Comparison of ENCODE assay signal across 9 cellular contexts in genomic region chr12:47867496-47867941, GRCh38. TPM values are rescaled to one million over a fixed set of nuclear protein-coding genes. Genes with fewer than 3 reads are reported as not detected.
DNase-seq lines count a peak whose midpoint lies in the region; ATAC-seq and TF ChIP-seq lines count a peak whose summit lies in the region.
"Had no signal": no experiment of that assay in that cellular context is flagged by ENCODE, and none has a peak within 500 bp of the region (broad histone marks: within the 10 kb centered on the region; RNA-seq: fewer than 3 reads in every experiment).

No MANE protein-coding gene starts in this region.

- peak overlapping the region; percentile 72 for H3K23ac ChIP-seq in IMR-90 (ENCODE audit: low read depth, low read length)
- peak overlapping the region; percentile 45 for H3K23ac ChIP-seq in mesendoderm (ENCODE audit: low read length)

- H3K4me1 Mint-ChIP-seq in activated naive CD8-positive, alpha-beta T cell treated with anti-CD3 and anti-CD28 coated beads for 36 hours, result peaks cover 42% of the 10 kb centered on the region

- H2AFZ ChIP-seq in IMR-90 (replicated peaks; ENCODE audit: low read length, poor library complexity), result peak overlapping the region; percentile 93

- no peak overlapping the region for H3K9ac ChIP-seq in IMR-90 (ENCODE audit: low read depth, low read length)
- no peak overlapping the region for H3K9ac ChIP-seq in mesendoderm (ENCODE audit: low read length)

- H3K9me3 ChIP-seq in IMR-90 (ENCODE audit: control insufficient read depth, insufficient read depth, low read length) (no peaks in the 10 kb centered on the region), vagina (no peaks in the 10 kb centered on the region)

- peak overlapping the region; percentile 94 for H4K91ac ChIP-seq in IMR-90 (ENCODE audit: insufficient read depth, low read depth, low read length)

- H2BK20ac ChIP-seq in IMR-90 (ENCODE audit: low read depth, low read length), result peak overlapping the region; percentile 94

- H3K18ac ChIP-seq in IMR-90 (ENCODE audit: low read depth, low read length), result peak overlapping the region; percentile 26
- no peak overlapping the region for H3K18ac ChIP-seq in mesendoderm (ENCODE audit: low read length)

- no CpG with 5 or more reads among the region's 4 CpGs for WGBS in IMR-90 (ENCODE audit: extremely low coverage in 2 of 2, insufficient read length in 1 of 2), 2 experiments
- WGBS in mesendoderm (ENCODE audit: extremely low coverage, insufficient coverage, low lambda C conversion rate), result no CpG with 5 or more reads among the region's 4 CpGs

- H3K4ac ChIP-seq in IMR-90 (ENCODE audit: low read depth, low read length), result peak overlapping the region; percentile 93
- no peak overlapping the region for H3K4ac ChIP-seq in mesendoderm (ENCODE audit: low read depth, low read length)

- H3K4me2 ChIP-seq in IMR-90 (ENCODE audit: low read depth, low read length), result no peak overlapping the region
- no peak overlapping the region for H3K4me2 ChIP-seq in mesendoderm (ENCODE audit: low read length)

- H2BK5ac ChIP-seq in IMR-90 (ENCODE audit: low read depth, low read length, poor library complexity, severe bottlenecking), result peak overlapping the region; percentile 69
- H2BK5ac ChIP-seq in mesendoderm (ENCODE audit: low read length), result no peak overlapping the region

- H4K20me1 ChIP-seq in IMR-90 (ENCODE audit: insufficient read depth, low read length), result no peaks in the 10 kb centered on the region

- H3K79me1 ChIP-seq in IMR-90 (ENCODE audit: low read depth in 1 of 2, low read length in 2 of 2) (peaks cover 0 to 12% of the 10 kb centered on the region in 2 experiments; a peak in 2 of 4 replicates), mesendoderm (ENCODE audit: low read length) (no peaks in the 10 kb centered on the region)

- H3K4me3 ChIP-seq in BJ (ENCODE audit: low read depth, low read length), result no peak overlapping the region
- H3K4me3 ChIP-seq in IMR-90 (ENCODE audit: insufficient read depth, low read depth, low read length), result no peak overlapping the region
- H3K4me3 ChIP-seq in mesendoderm (ENCODE audit: low read length), result no peak overlapping the region
- no peak overlapping the region for H3K4me3 ChIP-seq in vagina

- CTCF ChIA-PET in BJ (lab: Yijun Ruan, JAX), result interaction anchor here (0.6 to 4.7 kb wide), 7 partner anchors 9 to 1210 kb away, joined by 3 to 31 read pairs (median 3); no protein-coding TSS in a partner anchor
- CTCF ChIA-PET in IMR-90 (lab: Yijun Ruan, JAX), result interaction anchor here (0.6 kb wide), 1 partner anchor 65 kb away, joined by 3 read pairs; no protein-coding TSS in a partner anchor

- H3K56ac ChIP-seq in IMR-90 (ENCODE audit: extremely low read depth, insufficient read depth, low read length) (no peak overlapping the region), mesendoderm (ENCODE audit: low read length) (no peak overlapping the region)

- H2AK9ac ChIP-seq in IMR-90 (replicated peaks; ENCODE audit: low read depth, low read length, poor library complexity), result peak overlapping the region; percentile 11

- DNase-seq in BJ (ENCODE audit: low read depth) (peak; percentile 45), IMR-90 (peak; percentile 96), mesendoderm (no peak), KG1 (lab: John Stamatoyannopoulos, UW) (no peak), vagina (ENCODE audit: extremely low spot score in 2 of 2) (no peak)
- no peak for DNase-seq in activated naive CD8-positive, alpha-beta T cell treated with anti-CD3 and anti-CD28 coated beads for 36 hours
- DNase-seq: hypothalamus had no signal

- H3K36me3 ChIP-seq in BJ (ENCODE audit: control insufficient read depth, insufficient read depth, low read length) (peaks cover 13% of the 10 kb centered on the region), IMR-90 (ENCODE audit: control insufficient read depth, insufficient read depth, low read length) (no peaks in the 10 kb centered on the region), mesendoderm (ENCODE audit: control insufficient read depth, insufficient read depth, low read length) (no peaks in the 10 kb centered on the region), vagina (no peaks in the 10 kb centered on the region)

- TF ChIP-seq POLR2A in IMR-90 (IDR thresholded peaks at IDR 0.05; ENCODE audit: low read depth, low read length) (no peak), vagina (IDR thresholded peaks at IDR 0.05) (no peak)

- H3K79me2 ChIP-seq in mesendoderm (ENCODE audit: control insufficient read depth, insufficient read depth, low read length), result no peaks in the 10 kb centered on the region

- POLR2A ChIA-PET in BJ (lab: Charles Lee) (no interaction called here), IMR-90 (lab: Charles Lee; ENCODE audit: unreplicated experiment) (no interaction called here)

- H3K4me1 ChIP-seq in IMR-90 (ENCODE audit: control insufficient read depth, insufficient read depth, low read length) (peaks cover 18% of the 10 kb centered on the region), mesendoderm (ENCODE audit: control insufficient read depth, low read depth, low read length) (no peaks in the 10 kb centered on the region), vagina (peaks cover 27% of the 10 kb centered on the region)

- peak overlapping the region; percentile 96 for H2BK120ac ChIP-seq in IMR-90 (ENCODE audit: low read depth, low read length)
- no peak overlapping the region for H2BK120ac ChIP-seq in mesendoderm (ENCODE audit: low read depth, low read length)

- peak overlapping the region; percentile 73 for H4K5ac ChIP-seq in IMR-90 (ENCODE audit: low read depth, low read length)
- H4K5ac ChIP-seq in mesendoderm (ENCODE audit: low read length), result no peak overlapping the region

- peak overlapping the region; percentile 95 for H3K14ac ChIP-seq in IMR-90 (replicated peaks; ENCODE audit: low read depth, low read length)

- H3K27me3 ChIP-seq in BJ (ENCODE audit: control insufficient read depth, insufficient read depth, low read length), result no peaks in the 10 kb centered on the region
- H3K27me3 ChIP-seq in IMR-90 (ENCODE audit: control insufficient read depth, insufficient read depth, low read length), result no peaks in the 10 kb centered on the region
- H3K27me3 ChIP-seq in mesendoderm (ENCODE audit: insufficient read depth, low read length, poor library complexity), result no peaks in the 10 kb centered on the region
- H3K27me3 ChIP-seq in vagina, result no peaks in the 10 kb centered on the region

- H2BK15ac ChIP-seq in IMR-90 (ENCODE audit: low read depth, low read length) (peak overlapping the region; percentile 71; the same call in 1 of the 3 replicates), mesendoderm (replicated peaks; ENCODE audit: low read depth) (no peak overlapping the region)

- no TSS peak for BruUV-seq in IMR-90 (replicated peaks; lab: Mats Ljungman, UMichigan)

- H3K27ac Mint-ChIP-seq in activated naive CD8-positive, alpha-beta T cell treated with anti-CD3 and anti-CD28 coated beads for 36 hours, result peak overlapping the region; percentile 83

- intact Hi-C loops in IMR-90 (cut with micrococcal nuclease) (no loop called here), vagina (cut with DNase I) (no loop called here)

- ATAC-seq in IMR-90 (ENCODE audit: low read depth), result peak; percentile 90
- no peak for ATAC-seq in HG03175 (IDR thresholded peaks at IDR 0.05; ENCODE audit: unreplicated experiment)
- ATAC-seq in HG03354 (IDR thresholded peaks at IDR 0.05; ENCODE audit: poor library complexity, severe bottlenecking, unreplicated experiment), result no peak

- H3K9me3 Mint-ChIP-seq in activated naive CD8-positive, alpha-beta T cell treated with anti-CD3 and anti-CD28 coated beads for 36 hours, result no peaks in the 10 kb centered on the region

- no peaks in the 10 kb centered on the region for H3K27me3 Mint-ChIP-seq in activated naive CD8-positive, alpha-beta T cell treated with anti-CD3 and anti-CD28 coated beads for 36 hours

- peak overlapping the region; percentile 76 for H2AK5ac ChIP-seq in IMR-90 (ENCODE audit: low read depth, low read length)
- H2AK5ac ChIP-seq in mesendoderm (ENCODE audit: low read length), result no peak overlapping the region

- H3K36me3 Mint-ChIP-seq in activated naive CD8-positive, alpha-beta T cell treated with anti-CD3 and anti-CD28 coated beads for 36 hours, result peaks cover 63% of the 10 kb centered on the region

- TF ChIP-seq RAD21 in IMR-90 (IDR thresholded peaks at IDR 0.05; ENCODE audit: low read length), result no peak

- in situ Hi-C loops in IMR-90 (cut with MboI; ENCODE audit: low sequenced_read_pairs), result no loop called here

- H4K8ac ChIP-seq in IMR-90 (ENCODE audit: low read depth in 2 of 2, low read length in 2 of 2) (peak overlapping the region; percentile 33 to 93), mesendoderm (ENCODE audit: low read depth, low read length) (no peak overlapping the region)

- no peak overlapping the region for H3K4me3 Mint-ChIP-seq in activated naive CD8-positive, alpha-beta T cell treated with anti-CD3 and anti-CD28 coated beads for 36 hours

- TF ChIP-seq CTCF in BJ (IDR thresholded peaks at IDR 0.05; ENCODE audit: insufficient read depth, low read depth, low read length), result no peak
- no peak for TF ChIP-seq CTCF in IMR-90 (conservative IDR thresholded peaks at IDR 0.05; ENCODE audit: low read depth, low read length)
- no peak for TF ChIP-seq CTCF in vagina (IDR thresholded peaks at IDR 0.05)

- H3K27ac ChIP-seq in IMR-90 (ENCODE audit: insufficient read depth, low read length) (peak overlapping the region; percentile 34), mesendoderm (ENCODE audit: low read depth, low read length) (no peak overlapping the region), vagina (no peak overlapping the region)

- peaks cover 16% of the 10 kb centered on the region for H3K9me1 ChIP-seq in IMR-90 (ENCODE audit: insufficient read depth, low read length)

- dilution Hi-C loops in IMR-90 (cut with HindIII; ENCODE audit: low sequenced_read_pairs, unreplicated experiment), result no loop called here

TF ChIP-seq in IMR-90, 13 proteins besides CTCF, POLR2A, EP300 and RAD21 (continues in another document):
- TF ChIP-seq RFX5 (IDR thresholded peaks at IDR 0.05; ENCODE audit: low read depth, low read length), result no peak

RNA-seq across cellular contexts. Expression of gene VDR, which starts 37.3 kb away (rescaled TPM):
- 23.3 and 40.5 TPM in 2 replicates for polyA plus RNA-seq in BJ (2011; rRNA removed)
- polyA minus RNA-seq in BJ (2011; rRNA and poly(A)+ RNA removed), result 21.3 and 33.2 TPM in 2 replicates
- total RNA-seq in IMR-90 (2012; rRNA removed), result 3.9 and 5.4 TPM in 2 replicates
- polyA plus RNA-seq in IMR-90 (2012; rRNA removed), result 8.5 and 10.8 TPM in 2 replicates
- 6.0 and 8.5 TPM in 2 replicates for polyA plus RNA-seq in IMR-90 (2012; cell fraction: cytosol; rRNA removed)
- 6.6 and 12.7 TPM in 2 replicates for polyA plus RNA-seq in IMR-90 (2012; cell fraction: nucleus; rRNA removed; ENCODE audit: low replicate concordance)
- total RNA-seq in activated naive CD8-positive, alpha-beta T cell treated with anti-CD3 and anti-CD28 coated beads for 36 hours, result 10 to 100 TPM; 55.8 TPM
- 0.31 TPM for polyA plus RNA-seq in mesendoderm (2013, experiment 1 of 2)
- polyA plus RNA-seq in mesendoderm (2013, experiment 2 of 2), result 0.25 TPM
- total RNA-seq in vagina, result 23.6 TPM

RNA-seq across cellular contexts. Expression of gene HDAC7, which starts 47.8 kb away (rescaled TPM):
- 28.2 and 67.0 TPM in 2 replicates for polyA plus RNA-seq in BJ (2011; rRNA removed)
- polyA minus RNA-seq in BJ (2011; rRNA and poly(A)+ RNA removed), result 34.9 and 35.2 TPM in 2 replicates
- 10.4 and 10.6 TPM in 2 replicates for total RNA-seq in IMR-90 (2012; rRNA removed)
- 64.7 and 65.1 TPM in 2 replicates for polyA plus RNA-seq in IMR-90 (2012; rRNA removed)
- 51.5 and 60.5 TPM in 2 replicates for polyA plus RNA-seq in IMR-90 (2012; cell fraction: cytosol; rRNA removed)
- 183 and 377 TPM in 2 replicates for polyA plus RNA-seq in IMR-90 (2012; cell fraction: nucleus; rRNA removed; ENCODE audit: low replicate concordance)
- 100 to 1,000 TPM; 233 to 246 TPM for total RNA-seq in activated naive CD8-positive, alpha-beta T cell treated with anti-CD3 and anti-CD28 coated beads for 36 hours
- 50.1 TPM for polyA plus RNA-seq in mesendoderm (2013, experiment 1 of 2)
- 51.3 TPM for polyA plus RNA-seq in mesendoderm (2013, experiment 2 of 2)
- 67.0 TPM for total RNA-seq in vagina

Comparison
In these comparisons a context has a peak if more than half of its experiments do, and no peak if none do; other contexts are left out.
1. DNase-seq: peak in BJ (single experiment) and IMR-90 (single experiment); none in activated naive CD8-positive, alpha-beta T cell treated with anti-CD3 and anti-CD28 coated beads for 36 hours (single experiment), mesendoderm (single experiment), KG1 (single experiment) and vagina (0 of 2).